12 cellular contexts compared by ENCODE assay signal in the genomic region with DNA sequence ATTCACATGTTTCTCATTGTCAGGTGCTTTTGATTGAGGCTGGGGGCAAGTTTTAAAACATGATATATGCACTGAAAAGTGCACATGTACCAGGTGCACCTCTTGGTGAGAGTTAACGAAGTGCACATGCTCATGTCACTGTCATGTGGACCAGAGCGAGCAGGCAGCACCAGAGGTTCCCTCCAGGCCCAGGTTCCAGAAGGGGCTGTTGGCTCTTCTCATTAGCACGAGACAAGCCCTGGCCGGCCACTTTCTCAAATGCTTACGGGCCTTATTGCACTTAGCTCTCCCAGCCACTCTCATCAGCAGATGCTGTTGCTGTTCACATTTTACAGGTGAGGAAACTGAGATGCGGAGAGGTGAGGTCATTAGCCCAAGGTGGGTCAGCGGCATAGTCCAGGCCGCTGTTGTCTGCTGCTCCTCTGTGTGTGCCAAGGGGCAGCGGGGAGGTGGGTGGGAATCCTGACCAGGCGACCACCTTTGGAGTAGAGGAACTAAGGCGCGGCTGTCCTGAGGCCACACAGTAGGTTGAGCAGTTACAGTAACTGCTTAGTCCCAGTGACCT.
"Had no signal": no experiment of that assay in that cellular context is flagged by ENCODE, and none has a peak within 500 bp of the region (broad histone marks: within the 10 kb centered on the region; RNA-seq: fewer than 3 reads in every experiment).

No MANE protein-coding gene starts in this region.

- ATAC-seq: activated CD4-positive, alpha-beta T cell treated with anti-CD3 and anti-CD28 coated beads for 36 hours; activated T-cell treated with anti-CD3 and anti-CD28 coated beads, Interleukin-2, amount 50 U/mL, for 4 hours; gastroesophageal sphincter had no signal

- H3K4me3 Mint-ChIP-seq: activated CD4-positive, alpha-beta T cell treated with anti-CD3 and anti-CD28 coated beads for 36 hours; activated T-cell treated with anti-CD3 and anti-CD28 coated beads, Interleukin-2, amount 50 U/mL, for 4 hours had no signal

- DNase-seq: activated CD4-positive, alpha-beta T cell treated with anti-CD3 and anti-CD28 coated beads for 36 hours; activated naive CD4-positive, alpha-beta T cell treated with Interleukin-2 at 50 U/mL for 16 hours; activated T-cell treated with anti-CD3 and anti-CD28 coated beads, Interleukin-2, amount 50 U/mL, for 4 hours; central memory CD4-positive, alpha-beta T cell; cortex of kidney; effector memory CD4-positive, alpha-beta T cell; kidney; left ventricle myocardium inferior; mesenchymal stem cell; small intestine; WERI-Rb-1 had no signal

- H3K27me3 Mint-ChIP-seq: activated CD4-positive, alpha-beta T cell treated with anti-CD3 and anti-CD28 coated beads for 36 hours had no signal

- H3K9me3 Mint-ChIP-seq: activated T-cell treated with anti-CD3 and anti-CD28 coated beads, Interleukin-2, amount 50 U/mL, for 4 hours had no signal
